ENCODE assay signal across 8 cellular contexts in the genomic region with DNA sequence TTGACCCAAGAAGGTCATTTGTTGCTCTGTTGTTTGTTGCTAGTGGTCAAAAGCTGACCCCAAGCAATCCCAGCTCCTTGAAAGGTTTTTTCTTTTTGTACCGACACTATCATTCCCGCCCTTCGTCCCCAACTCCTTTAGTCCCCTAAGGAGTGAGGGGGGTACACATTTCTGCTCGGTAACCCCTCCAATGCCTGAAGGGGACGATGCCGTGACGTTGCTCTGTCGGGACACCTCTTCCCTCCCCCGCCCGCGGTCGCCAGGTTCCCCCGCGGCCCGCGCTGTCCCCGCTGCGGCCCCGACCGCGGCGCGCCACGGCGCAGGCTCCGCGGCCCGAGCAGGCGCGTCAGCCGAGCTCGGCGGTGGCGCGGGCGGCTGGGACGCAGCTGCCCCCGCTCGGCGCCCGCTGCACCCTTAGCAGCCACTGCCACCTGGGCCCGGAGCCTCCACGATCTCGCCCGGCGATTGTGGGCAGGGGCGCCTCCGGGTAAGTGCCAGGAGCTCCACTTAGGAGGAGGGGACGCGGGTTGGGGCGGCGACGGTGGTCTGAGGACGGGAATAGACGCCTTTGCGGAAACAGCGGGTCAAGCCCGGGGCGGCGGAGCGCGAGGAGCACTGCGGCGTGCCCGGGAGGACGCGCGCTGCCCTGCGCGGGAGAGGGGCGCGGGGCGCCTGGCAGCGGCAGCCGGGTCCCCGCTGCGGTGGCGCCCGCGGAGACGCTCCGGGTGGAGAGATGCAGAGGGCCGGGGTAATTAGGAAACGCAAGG. TPM values are rescaled to one million over a fixed set of nuclear protein-coding genes. Genes with fewer than 3 reads are reported as not detected.
DNase-seq lines count a peak whose midpoint lies in the region; ATAC-seq and TF ChIP-seq lines count a peak whose summit lies in the region.

Gene GLRB, plus strand, starts transcription at position 340 of the 767 bp plus-strand sequence. CDS start 1,875 bp downstream, outside the sequence.

- no peak within 1 kb of the TSS for H3K9ac ChIP-seq in duodenal mucosa (ENCODE audit: low read depth in 1 of 2, low read length in 2 of 2)

- peak; percentile 84 for DNase-seq in D341Med (ENCODE audit: low spot score)
- peak; percentile 20 for DNase-seq in NCI-H146 treated with DMSO at 0.1 percent for 48 hours (lab: John Stamatoyannopoulos, UW; ENCODE audit: unreplicated experiment)
- no peak for DNase-seq in lower leg skin (ENCODE audit: low spot score in 2 of 2)
- no peak for DNase-seq in tibial nerve (ENCODE audit: low spot score in 2 of 2)
- no peak for DNase-seq in NCI-H524 treated with DMSO at 0.1 percent for 48 hours (lab: John Stamatoyannopoulos, UW)

- H3K4me3 ChIP-seq in duodenal mucosa (ENCODE audit: low read depth in 1 of 2, low read length in 2 of 2), result peak within 1 kb of the TSS; percentile 58 to 67
- peak within 1 kb of the TSS; percentile 52 for H3K4me3 ChIP-seq in lower leg skin (ENCODE audit: low read depth, poor library complexity, severe bottlenecking)
- peak within 1 kb of the TSS; percentile 37 to 62 (median 48) for H3K4me3 ChIP-seq in tibial nerve

- no peak for TF ChIP-seq POLR2A in lower leg skin (IDR thresholded peaks at IDR 0.05)
- TF ChIP-seq POLR2A in tibial nerve (IDR thresholded peaks at IDR 0.05), result no peak

- H3K4me1 ChIP-seq in duodenal mucosa (ENCODE audit: control insufficient read depth in 1 of 2, insufficient read depth in 2 of 2, low read length in 2 of 2), result peaks cover 0 to 6% of the 10 kb centered on the region in 2 donors
- H3K4me1 ChIP-seq in tibial nerve, result peaks cover 0 to 4% (median 0%) of the 10 kb centered on the region in 4 donors

- H3K36me3 ChIP-seq in duodenal mucosa (ENCODE audit: control insufficient read depth in 1 of 2, insufficient read depth in 2 of 2, low read length in 2 of 2), result no peaks in the 10 kb centered on the region
- H3K36me3 ChIP-seq in tibial nerve, result no peaks in the 10 kb centered on the region

- H3K27ac ChIP-seq in duodenal mucosa (ENCODE audit: low read depth, low read length), result no peak within 1 kb of the TSS
- H3K27ac ChIP-seq in tibial nerve, result no peak within 1 kb of the TSS

- intact Hi-C loops in lower leg skin (cut with DNase I; ENCODE audit: low total_unique reads), result no loop called here

- WGBS in lower leg skin, 2 donors, result 2% methylated on average over 51 to 79 of the region's 84 CpGs
- WGBS in tibial nerve, 2 donors, result 1 to 6% methylated on average over 9 to 41 of the region's 84 CpGs

- TF ChIP-seq CTCF in lower leg skin (IDR thresholded peaks at IDR 0.05) (no peak), tibial nerve (IDR thresholded peaks at IDR 0.05) (no peak)

- ATAC-seq in HG02938 (IDR thresholded peaks at IDR 0.05; ENCODE audit: unreplicated experiment), result no peak
- no peak for ATAC-seq in HG03280 (IDR thresholded peaks at IDR 0.05; ENCODE audit: unreplicated experiment)

- no peak for TF ChIP-seq EP300 in tibial nerve (IDR thresholded peaks at IDR 0.05)

- H3K27me3 ChIP-seq in duodenal mucosa (ENCODE audit: control insufficient read depth in 1 of 2, insufficient read depth in 2 of 2, low read length in 2 of 2) (peaks cover 0 to 2% of the 10 kb centered on the region in 2 donors), tibial nerve (peaks cover 0 to 17% of the 10 kb centered on the region in 2 donors)

- H3K9me3 ChIP-seq in duodenal mucosa (ENCODE audit: control insufficient read depth in 1 of 2, low read length in 2 of 2) (no peaks in the 10 kb centered on the region), tibial nerve (no peaks in the 10 kb centered on the region)

RNA-seq across cellular contexts. Expression of gene GLRB, which starts in this region (rescaled TPM):
- total RNA-seq in lower leg skin (1 to 10 TPM; 1.3 to 2.2 (median 1.9) TPM), tibial nerve (1 to 10 TPM in 3 of 4 donors, under 1 TPM in 1; 0.78 to 2.2 (median 1.5) TPM)

Comparison
In these comparisons a context has a peak if more than half of its experiments do, and no peak if none do; other contexts are left out.
1. DNase-seq: peak in D341Med (single experiment) and NCI-H146 treated with DMSO at 0.1 percent for 48 hours (single experiment); none in lower leg skin (0 of 2), tibial nerve (0 of 2) and NCI-H524 treated with DMSO at 0.1 percent for 48 hours (single experiment).
2. Peak in every context shown above with its lines, with median percentiles within 50 percentile points of each other: H3K4me3 ChIP-seq.